8 cellular contexts compared by ENCODE assay signal in genomic region chr7:27130540-27131389, GRCh38. TPM values are rescaled to one million over a fixed set of nuclear protein-coding genes. Genes with fewer than 3 reads are reported as not detected.
DNase-seq lines count a peak whose midpoint lies in the region; ATAC-seq and TF ChIP-seq lines count a peak whose summit lies in the region.

TSS of gene HOXA4 (minus strand) at chr7:27130757. CDS start at chr7:27130733, 24 bp downstream.

- no peaks in the 10 kb centered on the region for H3K9me3 ChIP-seq in left lung

- peaks cover 68% of the 10 kb centered on the region for H3K27me3 Mint-ChIP-seq in central memory CD8-positive, alpha-beta T cell

- H3K4me1 Mint-ChIP-seq in central memory CD8-positive, alpha-beta T cell, result no peaks in the 10 kb centered on the region

- no peaks in the 10 kb centered on the region for H3K9me3 Mint-ChIP-seq in central memory CD8-positive, alpha-beta T cell

- peak within 1 kb of the TSS; percentile 44 for H3K4me3 Mint-ChIP-seq in central memory CD8-positive, alpha-beta T cell

- no peak within 1 kb of the TSS for H3K27ac Mint-ChIP-seq in central memory CD8-positive, alpha-beta T cell (ENCODE audit: low read depth)

- DNase-seq in DMS114 treated with DMSO at 0.1 percent for 48 hours (lab: John Stamatoyannopoulos, UW; ENCODE audit: unreplicated experiment), result peak; percentile 85
- DNase-seq in LNCaP clone FGC (ENCODE audit: low read depth), result no peak
- DNase-seq in activated CD4-positive, CD25-positive, alpha-beta regulatory T cell (lab: John Stamatoyannopoulos, UW), result peak; percentile 46 to 68 (median 56)
- DNase-seq in central memory CD8-positive, alpha-beta T cell (ENCODE audit: low spot score in 2 of 2), result peak; percentile 44 to 52
- peak; percentile 89 to 92 for DNase-seq in left lung
- DNase-seq in stimulated activated CD4-positive, alpha-beta T cell treated with anti-CD3 and anti-CD28 coated beads, Interleukin-2, amount 100 ng/mL, for 48 hours, result peak; percentile 62 to 70
- DNase-seq in GM10266 (ENCODE audit: extremely low spot score), result no peak

- peak within 1 kb of the TSS; percentile 81 to 86 for H3K27ac ChIP-seq in left lung

- H3K36me3 ChIP-seq in left lung, result no peaks in the 10 kb centered on the region

- H3K36me3 Mint-ChIP-seq in central memory CD8-positive, alpha-beta T cell (ENCODE audit: insufficient read depth), result no peaks in the 10 kb centered on the region

- TF ChIP-seq CTCF in LNCaP clone FGC (IDR thresholded peaks at IDR 0.05; ENCODE audit: control insufficient read depth, extremely low read depth, insufficient read depth) (no peak), left lung (IDR thresholded peaks at IDR 0.05) (no peak), GM10266 (IDR thresholded peaks at IDR 0.05; ENCODE audit: control insufficient read depth, insufficient read depth, low read depth, missing control alignments) (no peak)

- peaks cover 0 to 96% of the 10 kb centered on the region in 2 donors for H3K27me3 ChIP-seq in left lung

- ATAC-seq in central memory CD8-positive, alpha-beta T cell (replicated peaks; ENCODE audit: extremely low read depth, poor library complexity, severe bottlenecking), result peak; percentile 80
- ATAC-seq in left lung, result peak; percentile 96
- no peak for ATAC-seq in GM19035 (IDR thresholded peaks at IDR 0.05; ENCODE audit: unreplicated experiment)

- H3K4me3 ChIP-seq in LNCaP clone FGC (ENCODE audit: low read depth, low read length) (peak within 1 kb of the TSS; percentile 44), left lung (peak within 1 kb of the TSS; percentile 49 to 51)

- intact Hi-C loops in left lung (cut with DNase I), result no loop called here

- H3K4me1 ChIP-seq in left lung, result peaks cover 17 to 39% of the 10 kb centered on the region in 2 donors

RNA-seq across cellular contexts. Expression of gene HOXA4, which starts in this region (rescaled TPM):
- total RNA-seq in left lung, result 1 to 10 TPM; 3.4 to 7.6 TPM

Comparison
In these comparisons a context has a peak if more than half of its experiments do, and no peak if none do; other contexts are left out.
1. DNase-seq: peak in DMS114 treated with DMSO at 0.1 percent for 48 hours (single experiment), activated CD4-positive, CD25-positive, alpha-beta regulatory T cell (4 of 4), central memory CD8-positive, alpha-beta T cell (2 of 2), left lung (2 of 2) and stimulated activated CD4-positive, alpha-beta T cell treated with anti-CD3 and anti-CD28 coated beads, Interleukin-2, amount 100 ng/mL, for 48 hours (2 of 2); none in LNCaP clone FGC (single experiment) and GM10266 (single experiment).